12 cellular contexts compared by ENCODE assay signal in genomic region chr22:38864361-38865191, GRCh38. TPM values are rescaled to one million over a fixed set of nuclear protein-coding genes. Genes with fewer than 3 reads are reported as not detected.
DNase-seq lines count a peak whose midpoint lies in the region; ATAC-seq, FAIRE-seq and TF ChIP-seq lines count a peak whose summit lies in the region.
"Had no signal": no experiment of that assay in that cellular context is flagged by ENCODE, and none has a peak within 500 bp of the region (broad histone marks: within the 10 kb centered on the region; RNA-seq: fewer than 3 reads in every experiment).

No MANE protein-coding gene starts in this region.

- 82% methylated on average over 9 of the region's 24 CpGs for WGBS in K562 (ENCODE audit: insufficient coverage, low coverage, missing lambda C conversion rate)
- 81% methylated on average over 19 of the region's 24 CpGs for WGBS in hepatocyte (ENCODE audit: low lambda C conversion rate, missing lambda C conversion rate)
- 59 to 73% (median 67%) methylated on average over 15 to 24 of the region's 24 CpGs for WGBS in spleen, 5 donors

- H3K9me2 ChIP-seq in GM23338 (ENCODE audit: insufficient read depth) (no peaks in the 10 kb centered on the region), hepatocyte (replicated peaks; ENCODE audit: insufficient read depth) (no peaks in the 10 kb centered on the region)

- H3K27ac Mint-ChIP-seq in GM23338: peak overlapping the region; percentile 95

- FAIRE-seq in K562 (lab: Jason Lieb, UNC): no peak

- H3K4me1 ChIP-seq in GM23338 (ENCODE audit: insufficient read depth) (peaks cover 58% of the 10 kb centered on the region), K562 (replicated peaks in 1 of 2; ENCODE audit: control insufficient read depth in 2 of 2, insufficient read depth in 2 of 2, low read length in 2 of 2) (peaks cover 0 to 39% of the 10 kb centered on the region in 2 experiments; a peak in 4 of 5 replicates), hepatocyte (ENCODE audit: insufficient read depth) (peaks cover 3% of the 10 kb centered on the region), spleen (peaks cover 17 to 86% (median 65%) of the 10 kb centered on the region in 6 donors)

- H3K9ac ChIP-seq in K562 (ENCODE audit: insufficient read depth in 1 of 2, low read depth in 2 of 2, low read length in 2 of 2): no peak overlapping the region

- BruUV-seq in K562 (replicated peaks; lab: Mats Ljungman, UMichigan): no TSS peak

- TF ChIP-seq CTCF in GM23338 (conservative IDR thresholded peaks at IDR 0.05; ENCODE audit: low read depth in 2 of 2) (no peak), K562 (IDR thresholded peaks at IDR 0.05 in 2 of 3, conservative IDR thresholded peaks at IDR 0.05 in 1 of 3; ENCODE audit: insufficient read depth in 2 of 3, low read depth in 1 of 3, low read length in 3 of 3) (no peak), hepatocyte (IDR thresholded peaks at IDR 0.05; ENCODE audit: poor library complexity) (no peak), spleen (IDR thresholded peaks at IDR 0.05 in 8 of 11, conservative IDR thresholded peaks at IDR 0.05 in 3 of 11) (no peak)

- H2AFZ ChIP-seq in GM23338 (no peak overlapping the region), K562 (ENCODE audit: low read depth, low read length) (no peak overlapping the region), hepatocyte (no peak overlapping the region)

- 0 out of 2 replicates have a peak, but pooled peaks cover 4% of the 10 kb centered on the region for H3K36me3 ChIP-seq in GM23338 (ENCODE audit: insufficient read depth)
- peaks cover 44% of the 10 kb centered on the region; the same call in 2 of the 3 replicates for H3K36me3 ChIP-seq in K562 (ENCODE audit: control insufficient read depth, insufficient read depth, low read length)
- no peaks in the 10 kb centered on the region for H3K36me3 ChIP-seq in hepatocyte (replicated peaks; ENCODE audit: insufficient read depth, low read depth)
- peaks cover 0 to 62% (median 25%) of the 10 kb centered on the region in 6 donors for H3K36me3 ChIP-seq in spleen

- in situ Hi-C loops in K562 (cut with MboI): no loop called here

- H4K20me1 ChIP-seq in GM23338 (replicated peaks; ENCODE audit: insufficient read depth) (peaks cover 30% of the 10 kb centered on the region), K562 (replicated peaks; ENCODE audit: control insufficient read depth, insufficient read depth, low read length) (no peaks in the 10 kb centered on the region), hepatocyte (ENCODE audit: insufficient read depth, poor library complexity, severe bottlenecking) (peaks cover 54% of the 10 kb centered on the region)

- H3K27ac ChIP-seq in GM23338 (ENCODE audit: low read depth): peak overlapping the region; percentile 1; the same call in 1 of the 2 replicates
- H3K27ac ChIP-seq in K562 (ENCODE audit: extremely low read depth, low read depth, low read length): no peak overlapping the region
- H3K27ac ChIP-seq in hepatocyte: no peak overlapping the region
- peak overlapping the region; percentile 22 to 84 (median 73) for H3K27ac ChIP-seq in spleen

- H3K9me1 ChIP-seq in K562 (ENCODE audit: control insufficient read depth, insufficient read depth, low read length): peaks cover 2% of the 10 kb centered on the region

- H3K36me3 Mint-ChIP-seq in GM23338 (ENCODE audit: low read depth): peaks cover 28% of the 10 kb centered on the region

- intact Hi-C loops in K562 (cut with micrococcal nuclease): no loop called here
- intact Hi-C loops in spleen (cut with DNase I; ENCODE audit: low total_unique reads): no loop called here

- no peaks in the 10 kb centered on the region for H3K9me3 ChIP-seq in K562 (replicated peaks; ENCODE audit: control insufficient read depth, insufficient read depth, low read depth, low read length)
- H3K9me3 ChIP-seq in hepatocyte (ENCODE audit: low read depth): no peaks in the 10 kb centered on the region
- no peaks in the 10 kb centered on the region for H3K9me3 ChIP-seq in spleen

- POLR2A ChIA-PET in K562 (lab: Yijun Ruan, JAX): interaction anchor here (0.6 to 0.9 kb wide), 4 partner anchors 9 to 159 kb away, joined by 3 to 4 read pairs (median 3); partner anchors contain the start of gene GTPBP1

- peak overlapping the region; percentile 42; the same call in 1 of the 3 replicates for H3K4me3 Mint-ChIP-seq in GM23338

- H3K4me2 ChIP-seq in GM23338 (peak overlapping the region; percentile 39), K562 (ENCODE audit: insufficient read depth, low read length) (no peak overlapping the region), hepatocyte (no peak overlapping the region)

- 0 out of 2 replicates have a peak, but pooled peaks cover 7% of the 10 kb centered on the region for H3F3A ChIP-seq in GM23338 (replicated peaks; ENCODE audit: low read depth)

- TF ChIP-seq POLR2A in K562 (conservative IDR thresholded peaks at IDR 0.05) (no peak), spleen (IDR thresholded peaks at IDR 0.05) (no peak)

- peaks cover 12% of the 10 kb centered on the region for H3K27me3 Mint-ChIP-seq in GM23338 (ENCODE audit: insufficient read depth, low read depth, poor library complexity)

- H3K27me3 ChIP-seq in GM23338 (ENCODE audit: insufficient read depth) (no peaks in the 10 kb centered on the region), K562 (ENCODE audit: control insufficient read depth in 2 of 2, insufficient read depth in 2 of 2, low read length in 2 of 2) (no peaks in the 10 kb centered on the region), hepatocyte (no peaks in the 10 kb centered on the region), spleen (replicated peaks in 1 of 7) (no peaks in the 10 kb centered on the region)

- 0 out of 2 replicates have a peak overlapping the region, but pooled peaks have one; percentile 2 for H3K4me3 ChIP-seq in GM23338
- H3K4me3 ChIP-seq in K562: no peak overlapping the region
- H3K4me3 ChIP-seq in hepatocyte: no peak overlapping the region
- peak overlapping the region in 3 of 8 donors; percentile 42 to 65 (median 48) for H3K4me3 ChIP-seq in spleen

- TF ChIP-seq RAD21 in K562 (CRISPR knock-in tag; conservative IDR thresholded peaks at IDR 0.05 in 1 of 2, IDR thresholded peaks at IDR 0.05 in 1 of 2): no peak

- H3K79me2 ChIP-seq in GM23338 (replicated peaks; ENCODE audit: insufficient read depth) (no peaks in the 10 kb centered on the region), K562 (ENCODE audit: control insufficient read depth, insufficient read depth, low read length) (peaks cover 8% of the 10 kb centered on the region), hepatocyte (peaks cover 14% of the 10 kb centered on the region)

- DNase-seq in GM23338 (ENCODE audit: low spot score) (peak; percentile 67), K562 (ENCODE audit: extremely low read depth in 1 of 4, low spot score in 3 of 4) (no peak), hepatocyte (ENCODE audit: low spot score) (peak; percentile 3), spleen (peak; percentile 81), MV-4-11 (lab: John Stamatoyannopoulos, UW) (no peak)
- no peak for DNase-seq in activated naive CD4-positive, alpha-beta T cell treated with Interleukin-2 at 50 U/mL for 16 hours
- DNase-seq: activated CD4-positive, alpha-beta T cell treated with anti-CD3 and anti-CD28 coated beads for 4 hours; NCI-H187 treated with DMSO at 0.1 percent for 48 hours; stimulated activated CD4-positive, alpha-beta T cell treated with anti-CD3 and anti-CD28 coated beads, Interleukin-4, amount 100 ng/mL, for 1 hour had no signal

- CTCF ChIA-PET in K562 (lab: Yijun Ruan, JAX; ENCODE audit: low intra/inter-chr PET ratio): no interaction called here

- TF ChIP-seq EP300 in K562 (IDR thresholded peaks at IDR 0.05; ENCODE audit: low read length): no peak

- no peaks in the 10 kb centered on the region for H3K9me3 Mint-ChIP-seq in GM23338

- ATAC-seq in GM23338 (peak; percentile 1; the same call in 2 of the 3 replicates), K562 (no peak), HG02798 (IDR thresholded peaks at IDR 0.05; ENCODE audit: poor library complexity, unreplicated experiment) (no peak), GM21390 (IDR thresholded peaks at IDR 0.05; ENCODE audit: unreplicated experiment) (no peak)
- ATAC-seq: HCT116 had no signal

- peaks cover 54% of the 10 kb centered on the region for H3K4me1 Mint-ChIP-seq in GM23338

RNA-seq across cellular contexts. Expression of gene CBX6, which starts 7.4 kb away (rescaled TPM):
- total RNA-seq in GM23338 (2014; rRNA removed; shearing (Covaris generic)): 18.2 and 23.0 TPM in 2 replicates
- 17.4 and 18.5 TPM in 2 replicates for polyA plus RNA-seq in GM23338 (2016; fragmentation: Nextera tagmentation; extraction: Ambion mirVana)
- total RNA-seq in K562 (2011; cell fraction: chromatin; rRNA removed; ENCODE audit: low replicate concordance): 20.8 and 48.0 TPM in 2 replicates
- 32.9 and 39.0 TPM in 2 replicates for total RNA-seq in K562 (2011; cell fraction: nucleolus; rRNA removed)
- 29.8 and 36.5 TPM in 2 replicates for total RNA-seq in K562 (2011; cell fraction: nucleoplasm; rRNA removed)
- total RNA-seq in K562 (2014; rRNA removed): 14.6 and 18.4 TPM in 2 replicates
- total RNA-seq in K562 (2014; rRNA removed; fragmentation: Illumina TruSeq; extraction: Trizol): 7.4 and 8.0 TPM in 2 replicates
- 10.7 and 11.2 TPM in 2 replicates for total RNA-seq in K562 (2015; rRNA removed; fragmentation: Illumina TruSeq; extraction: Trizol)
- 29.4 and 31.6 TPM in 2 replicates for total RNA-seq in K562 (2021)
- polyA plus RNA-seq in K562 (2011; rRNA removed): 3.3 TPM in 2 replicates
- 2.4 and 7.2 TPM in 2 replicates for polyA plus RNA-seq in K562 (2011; cell fraction: cytosol; rRNA removed)
- polyA plus RNA-seq in K562 (2011; cell fraction: nucleus; rRNA removed): 12.5 and 31.3 TPM in 2 replicates
- 6.6 and 8.2 TPM in 2 replicates for polyA plus RNA-seq in K562 (2012)
- 7.2 and 10.0 TPM in 2 replicates for polyA plus RNA-seq in K562 (2014; fragmentation: Illumina TruSeq; extraction: Trizol)
- polyA plus RNA-seq in K562 (2014; fragmentation: Nextera tagmentation; extraction: Ambion mirVana): 1 to 10 TPM in 1 of 2 experiments, under 1 TPM in 1; 0.75 to 1.2 TPM
- polyA plus RNA-seq in K562 (2014; rRNA removed): 8.0 and 9.0 TPM in 2 replicates
- 6.9 and 8.8 TPM in 2 replicates for polyA minus RNA-seq in K562 (2011; rRNA and poly(A)+ RNA removed)
- polyA minus RNA-seq in K562 (2011; cell fraction: cytosol; rRNA and poly(A)+ RNA removed): 12.9 and 18.3 TPM in 2 replicates
- polyA minus RNA-seq in K562 (2011; cell fraction: nucleus; rRNA and poly(A)+ RNA removed): 24.7 and 27.6 TPM in 2 replicates
- total RNA-seq in hepatocyte: 30.7 and 42.9 TPM in 2 replicates
- polyA plus RNA-seq in hepatocyte: 40.6 and 45.4 TPM in 2 replicates
- total RNA-seq in spleen: 10 to 100 TPM; 35.8 to 72.2 (median 49.2) TPM
- 10 to 100 TPM; 10.2 to 26.3 (median 11.3) TPM for polyA plus RNA-seq in spleen

RNA-seq across cellular contexts. Expression of gene NPTXR, which starts 20.7 kb away (rescaled TPM):
- 9.3 and 13.4 TPM in 2 replicates for total RNA-seq in GM23338 (2014; rRNA removed; shearing (Covaris generic))
- polyA plus RNA-seq in GM23338 (2016; fragmentation: Nextera tagmentation; extraction: Ambion mirVana): 0.75 and 0.89 TPM in 2 replicates
- 1.3 and 3.0 TPM in 2 replicates for total RNA-seq in K562 (2011; cell fraction: chromatin; rRNA removed; ENCODE audit: low replicate concordance)
- total RNA-seq in K562 (2011; cell fraction: nucleolus; rRNA removed): 3.0 and 3.3 TPM in 2 replicates
- 2.9 and 4.0 TPM in 2 replicates for total RNA-seq in K562 (2011; cell fraction: nucleoplasm; rRNA removed)
- total RNA-seq in K562 (2014; rRNA removed): 1.0 and 1.1 TPM in 2 replicates
- total RNA-seq in K562 (2014; rRNA removed; fragmentation: Illumina TruSeq; extraction: Trizol): 0.51 and 0.54 TPM in 2 replicates
- 0.65 and 0.72 TPM in 2 replicates for total RNA-seq in K562 (2015; rRNA removed; fragmentation: Illumina TruSeq; extraction: Trizol)
- 3.0 and 3.1 TPM in 2 replicates for total RNA-seq in K562 (2021)
- 1.8 and 3.3 TPM in 2 replicates for polyA plus RNA-seq in K562 (2011; rRNA removed)
- polyA plus RNA-seq in K562 (2011; cell fraction: cytosol; rRNA removed): 2.5 and 2.8 TPM in 2 replicates
- 2.1 and 2.8 TPM in 2 replicates for polyA plus RNA-seq in K562 (2011; cell fraction: nucleus; rRNA removed)
- 1.7 and 3.2 TPM in 2 replicates for polyA plus RNA-seq in K562 (2012)
- polyA plus RNA-seq in K562 (2014; fragmentation: Illumina TruSeq; extraction: Trizol): 2.3 and 2.6 TPM in 2 replicates
- polyA plus RNA-seq in K562 (2014; fragmentation: Nextera tagmentation; extraction: Ambion mirVana): under 1 TPM; 0.01 to 0.10 TPM
- 1.5 and 1.7 TPM in 2 replicates for polyA plus RNA-seq in K562 (2014; rRNA removed)
- polyA minus RNA-seq in K562 (2011; rRNA and poly(A)+ RNA removed): 1.9 and 2.7 TPM in 2 replicates
- 2.6 and 4.7 TPM in 2 replicates for polyA minus RNA-seq in K562 (2011; cell fraction: cytosol; rRNA and poly(A)+ RNA removed)
- polyA minus RNA-seq in K562 (2011; cell fraction: nucleus; rRNA and poly(A)+ RNA removed): 0.94 and 1.00 TPM in 2 replicates
- 3.1 and 3.8 TPM in 2 replicates for total RNA-seq in hepatocyte
- 3.3 TPM in 2 replicates for polyA plus RNA-seq in hepatocyte
- 10 to 100 TPM in 1 of 7 donors, 1 to 10 TPM in 6; 3.8 to 11.5 (median 5.0) TPM for total RNA-seq in spleen
- polyA plus RNA-seq in spleen: 1 to 10 TPM in 1 of 3 donors, under 1 TPM in 2; 0.24 to 1.2 (median 0.53) TPM

Comparison
In these comparisons a context has a peak if more than half of its experiments do, and no peak if none do; other contexts are left out.
1. DNase-seq: peak in GM23338 (single experiment), hepatocyte (single experiment) and spleen (single experiment); none in K562 (0 of 4), MV-4-11 (single experiment) and activated naive CD4-positive, alpha-beta T cell treated with Interleukin-2 at 50 U/mL for 16 hours (single experiment).
2. H3K27ac ChIP-seq: peak in GM23338 (single experiment) and spleen (8 of 8); none in K562 (single experiment) and hepatocyte (single experiment).